1 cellular context compared by ENCODE assay signal in the genomic region with DNA sequence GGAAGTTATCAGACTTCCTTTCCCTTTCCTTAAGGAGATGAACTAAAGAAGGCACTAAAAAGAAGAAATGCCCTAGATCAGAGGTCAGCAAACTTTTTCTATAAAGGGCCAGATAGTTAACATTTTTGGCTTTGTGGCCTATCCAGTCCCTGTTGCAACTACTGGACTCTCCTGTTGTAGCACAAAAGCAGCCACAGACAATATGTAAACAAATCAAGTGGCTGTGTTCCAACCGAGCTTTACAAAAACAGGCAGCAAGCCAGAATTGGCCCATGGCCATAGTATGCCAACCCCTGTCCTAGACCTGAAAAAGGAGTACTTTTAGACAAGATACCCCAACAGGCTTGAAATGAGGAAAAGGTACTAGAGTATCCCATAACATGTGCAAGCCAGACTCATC.
TF ChIP-seq lines count a peak whose summit lies in the region.

No MANE protein-coding gene starts in this region.

TF ChIP-seq in HepG2, 621 proteins besides CTCF, POLR2A, EP300 and RAD21 (continues in another document):
- TF ChIP-seq, protein P1, sequence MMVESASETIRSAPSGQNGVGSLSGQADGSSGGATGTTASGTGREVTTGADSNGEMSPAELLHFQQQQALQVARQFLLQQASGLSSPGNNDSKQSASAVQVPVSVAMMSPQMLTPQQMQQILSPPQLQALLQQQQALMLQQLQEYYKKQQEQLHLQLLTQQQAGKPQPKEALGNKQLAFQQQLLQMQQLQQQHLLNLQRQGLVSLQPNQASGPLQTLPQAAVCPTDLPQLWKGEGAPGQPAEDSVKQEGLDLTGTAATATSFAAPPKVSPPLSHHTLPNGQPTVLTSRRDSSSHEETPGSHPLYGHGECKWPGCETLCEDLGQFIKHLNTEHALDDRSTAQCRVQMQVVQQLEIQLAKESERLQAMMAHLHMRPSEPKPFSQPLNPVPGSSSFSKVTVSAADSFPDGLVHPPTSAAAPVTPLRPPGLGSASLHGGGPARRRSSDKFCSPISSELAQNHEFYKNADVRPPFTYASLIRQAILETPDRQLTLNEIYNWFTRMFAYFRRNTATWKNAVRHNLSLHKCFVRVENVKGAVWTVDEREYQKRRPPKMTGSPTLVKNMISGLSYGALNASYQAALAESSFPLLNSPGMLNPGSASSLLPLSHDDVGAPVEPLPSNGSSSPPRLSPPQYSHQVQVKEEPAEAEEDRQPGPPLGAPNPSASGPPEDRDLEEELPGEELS (CRISPR knock-in tag; IDR thresholded peaks at IDR 0.05) = peak; percentile 39; the same call in 1 of the 2 replicates
- TF ChIP-seq, protein P2, sequence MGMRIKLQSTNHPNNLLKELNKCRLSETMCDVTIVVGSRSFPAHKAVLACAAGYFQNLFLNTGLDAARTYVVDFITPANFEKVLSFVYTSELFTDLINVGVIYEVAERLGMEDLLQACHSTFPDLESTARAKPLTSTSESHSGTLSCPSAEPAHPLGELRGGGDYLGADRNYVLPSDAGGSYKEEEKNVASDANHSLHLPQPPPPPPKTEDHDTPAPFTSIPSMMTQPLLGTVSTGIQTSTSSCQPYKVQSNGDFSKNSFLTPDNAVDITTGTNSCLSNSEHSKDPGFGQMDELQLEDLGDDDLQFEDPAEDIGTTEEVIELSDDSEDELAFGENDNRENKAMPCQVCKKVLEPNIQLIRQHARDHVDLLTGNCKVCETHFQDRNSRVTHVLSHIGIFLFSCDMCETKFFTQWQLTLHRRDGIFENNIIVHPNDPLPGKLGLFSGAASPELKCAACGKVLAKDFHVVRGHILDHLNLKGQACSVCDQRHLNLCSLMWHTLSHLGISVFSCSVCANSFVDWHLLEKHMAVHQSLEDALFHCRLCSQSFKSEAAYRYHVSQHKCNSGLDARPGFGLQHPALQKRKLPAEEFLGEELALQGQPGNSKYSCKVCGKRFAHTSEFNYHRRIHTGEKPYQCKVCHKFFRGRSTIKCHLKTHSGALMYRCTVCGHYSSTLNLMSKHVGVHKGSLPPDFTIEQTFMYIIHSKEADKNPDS (CRISPR knock-in tag; IDR thresholded peaks at IDR 0.05) = no peak
- TF ChIP-seq, protein P3, sequence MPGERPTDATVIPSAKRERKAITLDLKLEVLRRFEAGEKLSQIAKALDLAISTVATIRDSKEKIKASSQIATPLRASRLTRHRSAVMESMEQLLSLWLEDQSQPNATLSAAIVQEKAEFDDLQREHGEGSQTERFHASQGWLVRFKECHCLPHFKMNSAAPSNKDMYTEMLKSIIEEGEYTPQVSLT (CRISPR knock-in tag; IDR thresholded peaks at IDR 0.05; ENCODE audit: borderline replicate concordance, low read depth) = no peak
- TF ChIP-seq SOX5 (CRISPR knock-in tag; IDR thresholded peaks at IDR 0.05; ENCODE audit: borderline replicate concordance) = peak; percentile 29; the same call in 1 of the 2 replicates
- no peak for TF ChIP-seq ZNF24 (IDR thresholded peaks at IDR 0.05)
- TF ChIP-seq STAG1 (CRISPR knock-in tag; IDR thresholded peaks at IDR 0.05) = no peak
- TF ChIP-seq ZNF781 (CRISPR knock-in tag; IDR thresholded peaks at IDR 0.05; ENCODE audit: borderline replicate concordance, not compliant biosample characterization) = no peak
- TF ChIP-seq SOX13 (IDR thresholded peaks at IDR 0.05) = no peak
- peak in 1 of 2 experiments; percentile 60; a peak in 1 of 4 replicates for TF ChIP-seq SOX13 (CRISPR knock-in tag; conservative IDR thresholded peaks at IDR 0.05 in 1 of 2, IDR thresholded peaks at IDR 0.05 in 1 of 2)
- TF ChIP-seq ZIK1 (CRISPR knock-in tag; IDR thresholded peaks at IDR 0.05; ENCODE audit: borderline replicate concordance, low read depth) = no peak
- no peak for TF ChIP-seq NCOA1 (CRISPR knock-in tag; IDR thresholded peaks at IDR 0.05)
- TF ChIP-seq, protein P4, sequence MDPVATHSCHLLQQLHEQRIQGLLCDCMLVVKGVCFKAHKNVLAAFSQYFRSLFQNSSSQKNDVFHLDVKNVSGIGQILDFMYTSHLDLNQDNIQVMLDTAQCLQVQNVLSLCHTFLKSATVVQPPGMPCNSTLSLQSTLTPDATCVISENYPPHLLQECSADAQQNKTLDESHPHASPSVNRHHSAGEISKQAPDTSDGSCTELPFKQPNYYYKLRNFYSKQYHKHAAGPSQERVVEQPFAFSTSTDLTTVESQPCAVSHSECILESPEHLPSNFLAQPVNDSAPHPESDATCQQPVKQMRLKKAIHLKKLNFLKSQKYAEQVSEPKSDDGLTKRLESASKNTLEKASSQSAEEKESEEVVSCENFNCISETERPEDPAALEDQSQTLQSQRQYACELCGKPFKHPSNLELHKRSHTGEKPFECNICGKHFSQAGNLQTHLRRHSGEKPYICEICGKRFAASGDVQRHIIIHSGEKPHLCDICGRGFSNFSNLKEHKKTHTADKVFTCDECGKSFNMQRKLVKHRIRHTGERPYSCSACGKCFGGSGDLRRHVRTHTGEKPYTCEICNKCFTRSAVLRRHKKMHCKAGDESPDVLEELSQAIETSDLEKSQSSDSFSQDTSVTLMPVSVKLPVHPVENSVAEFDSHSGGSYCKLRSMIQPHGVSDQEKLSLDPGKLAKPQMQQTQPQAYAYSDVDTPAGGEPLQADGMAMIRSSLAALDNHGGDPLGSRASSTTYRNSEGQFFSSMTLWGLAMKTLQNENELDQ (CRISPR knock-in tag; IDR thresholded peaks at IDR 0.05; ENCODE audit: borderline replicate concordance) = no peak
- no peak for TF ChIP-seq ZSCAN22 (CRISPR knock-in tag; IDR thresholded peaks at IDR 0.05)
- no peak for TF ChIP-seq NR2F6 (IDR thresholded peaks at IDR 0.05)
- no peak for TF ChIP-seq NR2F6 (CRISPR knock-in tag; IDR thresholded peaks at IDR 0.05)
- TF ChIP-seq, protein P5, sequence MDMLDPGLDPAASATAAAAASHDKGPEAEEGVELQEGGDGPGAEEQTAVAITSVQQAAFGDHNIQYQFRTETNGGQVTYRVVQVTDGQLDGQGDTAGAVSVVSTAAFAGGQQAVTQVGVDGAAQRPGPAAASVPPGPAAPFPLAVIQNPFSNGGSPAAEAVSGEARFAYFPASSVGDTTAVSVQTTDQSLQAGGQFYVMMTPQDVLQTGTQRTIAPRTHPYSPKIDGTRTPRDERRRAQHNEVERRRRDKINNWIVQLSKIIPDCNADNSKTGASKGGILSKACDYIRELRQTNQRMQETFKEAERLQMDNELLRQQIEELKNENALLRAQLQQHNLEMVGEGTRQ (IDR thresholded peaks at IDR 0.05; ENCODE audit: low read depth, low read length) = no peak
- TF ChIP-seq, protein P5 (CRISPR knock-in tag; IDR thresholded peaks at IDR 0.05; ENCODE audit: borderline replicate concordance) = no peak
- TF ChIP-seq NR3C1 (CRISPR knock-in tag; IDR thresholded peaks at IDR 0.05) = no peak
- no peak for TF ChIP-seq NRL (CRISPR knock-in tag; IDR thresholded peaks at IDR 0.05; ENCODE audit: borderline replicate concordance)
- TF ChIP-seq ZNF354B (CRISPR knock-in tag; IDR thresholded peaks at IDR 0.05) = no peak
- no peak for TF ChIP-seq ZNF432 (CRISPR knock-in tag; IDR thresholded peaks at IDR 0.05; ENCODE audit: borderline replicate concordance)
- TF ChIP-seq, protein P6, sequence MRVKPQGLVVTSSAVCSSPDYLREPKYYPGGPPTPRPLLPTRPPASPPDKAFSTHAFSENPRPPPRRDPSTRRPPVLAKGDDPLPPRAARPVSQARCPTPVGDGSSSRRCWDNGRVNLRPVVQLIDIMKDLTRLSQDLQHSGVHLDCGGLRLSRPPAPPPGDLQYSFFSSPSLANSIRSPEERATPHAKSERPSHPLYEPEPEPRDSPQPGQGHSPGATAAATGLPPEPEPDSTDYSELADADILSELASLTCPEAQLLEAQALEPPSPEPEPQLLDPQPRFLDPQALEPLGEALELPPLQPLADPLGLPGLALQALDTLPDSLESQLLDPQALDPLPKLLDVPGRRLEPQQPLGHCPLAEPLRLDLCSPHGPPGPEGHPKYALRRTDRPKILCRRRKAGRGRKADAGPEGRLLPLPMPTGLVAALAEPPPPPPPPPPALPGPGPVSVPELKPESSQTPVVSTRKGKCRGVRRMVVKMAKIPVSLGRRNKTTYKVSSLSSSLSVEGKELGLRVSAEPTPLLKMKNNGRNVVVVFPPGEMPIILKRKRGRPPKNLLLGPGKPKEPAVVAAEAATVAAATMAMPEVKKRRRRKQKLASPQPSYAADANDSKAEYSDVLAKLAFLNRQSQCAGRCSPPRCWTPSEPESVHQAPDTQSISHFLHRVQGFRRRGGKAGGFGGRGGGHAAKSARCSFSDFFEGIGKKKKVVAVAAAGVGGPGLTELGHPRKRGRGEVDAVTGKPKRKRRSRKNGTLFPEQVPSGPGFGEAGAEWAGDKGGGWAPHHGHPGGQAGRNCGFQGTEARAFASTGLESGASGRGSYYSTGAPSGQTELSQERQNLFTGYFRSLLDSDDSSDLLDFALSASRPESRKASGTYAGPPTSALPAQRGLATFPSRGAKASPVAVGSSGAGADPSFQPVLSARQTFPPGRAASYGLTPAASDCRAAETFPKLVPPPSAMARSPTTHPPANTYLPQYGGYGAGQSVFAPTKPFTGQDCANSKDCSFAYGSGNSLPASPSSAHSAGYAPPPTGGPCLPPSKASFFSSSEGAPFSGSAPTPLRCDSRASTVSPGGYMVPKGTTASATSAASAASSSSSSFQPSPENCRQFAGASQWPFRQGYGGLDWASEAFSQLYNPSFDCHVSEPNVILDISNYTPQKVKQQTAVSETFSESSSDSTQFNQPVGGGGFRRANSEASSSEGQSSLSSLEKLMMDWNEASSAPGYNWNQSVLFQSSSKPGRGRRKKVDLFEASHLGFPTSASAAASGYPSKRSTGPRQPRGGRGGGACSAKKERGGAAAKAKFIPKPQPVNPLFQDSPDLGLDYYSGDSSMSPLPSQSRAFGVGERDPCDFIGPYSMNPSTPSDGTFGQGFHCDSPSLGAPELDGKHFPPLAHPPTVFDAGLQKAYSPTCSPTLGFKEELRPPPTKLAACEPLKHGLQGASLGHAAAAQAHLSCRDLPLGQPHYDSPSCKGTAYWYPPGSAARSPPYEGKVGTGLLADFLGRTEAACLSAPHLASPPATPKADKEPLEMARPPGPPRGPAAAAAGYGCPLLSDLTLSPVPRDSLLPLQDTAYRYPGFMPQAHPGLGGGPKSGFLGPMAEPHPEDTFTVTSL (CRISPR knock-in tag; IDR thresholded peaks at IDR 0.05; ENCODE audit: borderline replicate concordance) = no peak
- TF ChIP-seq ZNF768 (CRISPR knock-in tag; IDR thresholded peaks at IDR 0.05) = no peak
- TF ChIP-seq, protein P7, sequence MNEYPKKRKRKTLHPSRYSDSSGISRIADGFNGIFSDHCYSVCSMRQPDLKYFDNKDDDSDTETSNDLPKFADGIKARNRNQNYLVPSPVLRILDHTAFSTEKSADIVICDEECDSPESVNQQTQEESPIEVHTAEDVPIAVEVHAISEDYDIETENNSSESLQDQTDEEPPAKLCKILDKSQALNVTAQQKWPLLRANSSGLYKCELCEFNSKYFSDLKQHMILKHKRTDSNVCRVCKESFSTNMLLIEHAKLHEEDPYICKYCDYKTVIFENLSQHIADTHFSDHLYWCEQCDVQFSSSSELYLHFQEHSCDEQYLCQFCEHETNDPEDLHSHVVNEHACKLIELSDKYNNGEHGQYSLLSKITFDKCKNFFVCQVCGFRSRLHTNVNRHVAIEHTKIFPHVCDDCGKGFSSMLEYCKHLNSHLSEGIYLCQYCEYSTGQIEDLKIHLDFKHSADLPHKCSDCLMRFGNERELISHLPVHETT (CRISPR knock-in tag; conservative IDR thresholded peaks at IDR 0.05) = no peak
- TF ChIP-seq ELF1 (CRISPR knock-in tag; IDR thresholded peaks at IDR 0.05) = no peak
- 0 out of 2 replicates have a peak, but pooled peaks have one; percentile 14 for TF ChIP-seq CEBPB (IDR thresholded peaks at IDR 0.05; ENCODE audit: borderline replicate concordance, low read depth, low read length)
- TF ChIP-seq FOXA3 (CRISPR knock-in tag; IDR thresholded peaks at IDR 0.05) = 0 out of 2 replicates have a peak, but pooled peaks have one; percentile 23
- no peak for TF ChIP-seq ZNF749 (CRISPR knock-in tag; IDR thresholded peaks at IDR 0.05; ENCODE audit: borderline replicate concordance)
- peak; percentile 95 for TF ChIP-seq ZNF12 (CRISPR knock-in tag; IDR thresholded peaks at IDR 0.05)
- TF ChIP-seq, protein P8, sequence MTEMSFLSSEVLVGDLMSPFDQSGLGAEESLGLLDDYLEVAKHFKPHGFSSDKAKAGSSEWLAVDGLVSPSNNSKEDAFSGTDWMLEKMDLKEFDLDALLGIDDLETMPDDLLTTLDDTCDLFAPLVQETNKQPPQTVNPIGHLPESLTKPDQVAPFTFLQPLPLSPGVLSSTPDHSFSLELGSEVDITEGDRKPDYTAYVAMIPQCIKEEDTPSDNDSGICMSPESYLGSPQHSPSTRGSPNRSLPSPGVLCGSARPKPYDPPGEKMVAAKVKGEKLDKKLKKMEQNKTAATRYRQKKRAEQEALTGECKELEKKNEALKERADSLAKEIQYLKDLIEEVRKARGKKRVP (CRISPR knock-in tag; IDR thresholded peaks at IDR 0.05) = no peak
- TF ChIP-seq, protein P9, sequence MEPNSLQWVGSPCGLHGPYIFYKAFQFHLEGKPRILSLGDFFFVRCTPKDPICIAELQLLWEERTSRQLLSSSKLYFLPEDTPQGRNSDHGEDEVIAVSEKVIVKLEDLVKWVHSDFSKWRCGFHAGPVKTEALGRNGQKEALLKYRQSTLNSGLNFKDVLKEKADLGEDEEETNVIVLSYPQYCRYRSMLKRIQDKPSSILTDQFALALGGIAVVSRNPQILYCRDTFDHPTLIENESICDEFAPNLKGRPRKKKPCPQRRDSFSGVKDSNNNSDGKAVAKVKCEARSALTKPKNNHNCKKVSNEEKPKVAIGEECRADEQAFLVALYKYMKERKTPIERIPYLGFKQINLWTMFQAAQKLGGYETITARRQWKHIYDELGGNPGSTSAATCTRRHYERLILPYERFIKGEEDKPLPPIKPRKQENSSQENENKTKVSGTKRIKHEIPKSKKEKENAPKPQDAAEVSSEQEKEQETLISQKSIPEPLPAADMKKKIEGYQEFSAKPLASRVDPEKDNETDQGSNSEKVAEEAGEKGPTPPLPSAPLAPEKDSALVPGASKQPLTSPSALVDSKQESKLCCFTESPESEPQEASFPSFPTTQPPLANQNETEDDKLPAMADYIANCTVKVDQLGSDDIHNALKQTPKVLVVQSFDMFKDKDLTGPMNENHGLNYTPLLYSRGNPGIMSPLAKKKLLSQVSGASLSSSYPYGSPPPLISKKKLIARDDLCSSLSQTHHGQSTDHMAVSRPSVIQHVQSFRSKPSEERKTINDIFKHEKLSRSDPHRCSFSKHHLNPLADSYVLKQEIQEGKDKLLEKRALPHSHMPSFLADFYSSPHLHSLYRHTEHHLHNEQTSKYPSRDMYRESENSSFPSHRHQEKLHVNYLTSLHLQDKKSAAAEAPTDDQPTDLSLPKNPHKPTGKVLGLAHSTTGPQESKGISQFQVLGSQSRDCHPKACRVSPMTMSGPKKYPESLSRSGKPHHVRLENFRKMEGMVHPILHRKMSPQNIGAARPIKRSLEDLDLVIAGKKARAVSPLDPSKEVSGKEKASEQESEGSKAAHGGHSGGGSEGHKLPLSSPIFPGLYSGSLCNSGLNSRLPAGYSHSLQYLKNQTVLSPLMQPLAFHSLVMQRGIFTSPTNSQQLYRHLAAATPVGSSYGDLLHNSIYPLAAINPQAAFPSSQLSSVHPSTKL (CRISPR knock-in tag; IDR thresholded peaks at IDR 0.05) = peak; percentile 39; the same call in 1 of the 2 replicates
- no peak for TF ChIP-seq KDM2A (CRISPR knock-in tag; IDR thresholded peaks at IDR 0.05; ENCODE audit: borderline replicate concordance, low read depth)
- peak; percentile 24; the same call in 1 of the 2 replicates for TF ChIP-seq BCL6 (CRISPR knock-in tag; IDR thresholded peaks at IDR 0.05)
- TF ChIP-seq SOX6 (IDR thresholded peaks at IDR 0.05) = no peak
- TF ChIP-seq SOX6 (CRISPR knock-in tag; IDR thresholded peaks at IDR 0.05) = peak; percentile 64
- no peak for TF ChIP-seq ZNF567 (CRISPR knock-in tag; IDR thresholded peaks at IDR 0.05; ENCODE audit: borderline replicate concordance)
- no peak for TF ChIP-seq ZNF619 (CRISPR knock-in tag; IDR thresholded peaks at IDR 0.05)
